1 cellular context compared by ENCODE assay signal in genomic region chr5:50666261-50667078, GRCh38.
TF ChIP-seq lines count a peak whose summit lies in the region.

Gene PARP8, plus strand, starts transcription at chr5:50666637. Its CDS starts 459 bp downstream, at chr5:50667096.

TF ChIP-seq in WTC11, 78 proteins besides CTCF, POLR2A, EP300 and RAD21 (continued from another document):
- no peak for TF ChIP-seq HMGXB4 (CRISPR knock-in tag; IDR thresholded peaks at IDR 0.05)
- no peak for TF ChIP-seq ZNF532 (CRISPR knock-in tag; IDR thresholded peaks at IDR 0.05; ENCODE audit: borderline replicate concordance)
- TF ChIP-seq CDX4 (CRISPR knock-in tag; IDR thresholded peaks at IDR 0.05; ENCODE audit: borderline replicate concordance), result no peak
- TF ChIP-seq, protein P1, sequence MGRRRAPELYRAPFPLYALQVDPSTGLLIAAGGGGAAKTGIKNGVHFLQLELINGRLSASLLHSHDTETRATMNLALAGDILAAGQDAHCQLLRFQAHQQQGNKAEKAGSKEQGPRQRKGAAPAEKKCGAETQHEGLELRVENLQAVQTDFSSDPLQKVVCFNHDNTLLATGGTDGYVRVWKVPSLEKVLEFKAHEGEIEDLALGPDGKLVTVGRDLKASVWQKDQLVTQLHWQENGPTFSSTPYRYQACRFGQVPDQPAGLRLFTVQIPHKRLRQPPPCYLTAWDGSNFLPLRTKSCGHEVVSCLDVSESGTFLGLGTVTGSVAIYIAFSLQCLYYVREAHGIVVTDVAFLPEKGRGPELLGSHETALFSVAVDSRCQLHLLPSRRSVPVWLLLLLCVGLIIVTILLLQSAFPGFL (CRISPR knock-in tag; IDR thresholded peaks at IDR 0.05; ENCODE audit: borderline replicate concordance), result no peak
- no peak for TF ChIP-seq GABPB1 (CRISPR knock-in tag; IDR thresholded peaks at IDR 0.05)
- TF ChIP-seq ZMAT4 (CRISPR knock-in tag; IDR thresholded peaks at IDR 0.05), result no peak
